1 cellular context compared by ENCODE assay signal in the genomic region with DNA sequence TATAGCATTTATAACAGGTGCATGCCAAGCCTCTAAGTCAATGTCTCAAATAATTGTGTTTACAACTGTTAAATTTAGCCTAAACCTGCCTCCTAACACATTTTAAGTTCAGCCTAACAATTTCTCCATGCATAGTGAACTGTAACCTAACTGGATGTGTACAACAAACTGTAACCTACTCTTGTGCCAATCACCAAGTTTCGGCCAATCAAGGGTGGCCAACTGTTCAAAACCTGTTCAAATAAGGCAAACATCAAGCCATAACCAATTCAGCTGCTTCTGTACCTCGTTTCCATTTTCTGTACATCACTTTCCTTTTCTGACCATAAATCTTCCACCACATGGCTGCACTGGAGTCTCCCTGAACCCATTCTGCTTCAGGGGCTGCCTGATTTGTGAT.
A peak's percentile ranks its signal among the peaks of the same experiment; 100 is the strongest.
TF ChIP-seq lines count a peak whose summit lies in the region.

No MANE protein-coding gene starts in this region.

TF ChIP-seq in K562, 482 proteins besides CTCF, POLR2A, EP300 and RAD21:
- TF ChIP-seq PKNOX1 (IDR thresholded peaks at IDR 0.05) (peak; percentile 51), U2AF1 (optimal IDR thresholded peaks at IDR 0.05; ENCODE audit: low read depth, low read length) (no peak), PBX2 (CRISPR knock-in tag; IDR thresholded peaks at IDR 0.05; ENCODE audit: low read depth) (no peak), PBX2 (tag; conservative IDR thresholded peaks at IDR 0.05; ENCODE audit: low read depth) (peak; percentile 28; the same call in 1 of the 2 replicates)
